ENCODE assay signal across 9 cellular contexts in genomic region chr22:46547883-46548244, GRCh38. TPM values are rescaled to one million over a fixed set of nuclear protein-coding genes. Genes with fewer than 3 reads are reported as not detected.
DNase-seq lines count a peak whose midpoint lies in the region; ATAC-seq and TF ChIP-seq lines count a peak whose summit lies in the region.
"Had no signal": no experiment of that assay in that cellular context is flagged by ENCODE, and none has a peak within 500 bp of the region (broad histone marks: within the 10 kb centered on the region; RNA-seq: fewer than 3 reads in every experiment).

No MANE protein-coding gene starts in this region.

- no peak overlapping the region for H3K4me3 Mint-ChIP-seq in activated T-cell treated with anti-CD3 and anti-CD28 coated beads, Interleukin-2, amount 50 U/mL, for 24 hours
- H3K4me3 Mint-ChIP-seq in activated CD8-positive, alpha-beta T cell treated with anti-CD3 and anti-CD28 coated beads, Interleukin-2, amount 10 ng/mL, durations not matched to agents 7 days and 5 days = no peak overlapping the region

- H3K27me3 ChIP-seq in ascending aorta (no peaks in the 10 kb centered on the region), right atrium auricular region (no peaks in the 10 kb centered on the region), sigmoid colon (no peaks in the 10 kb centered on the region)
- peaks cover 4% of the 10 kb centered on the region for H3K27me3 ChIP-seq in effector memory CD4-positive, alpha-beta T cell (replicated peaks; ENCODE audit: control insufficient read depth, insufficient read depth, low read length, poor library complexity, severe bottlenecking)

- no peak for ATAC-seq in activated CD8-positive, alpha-beta T cell treated with anti-CD3 and anti-CD28 coated beads, Interleukin-2, amount 10 ng/mL, durations not matched to agents 7 days and 5 days

- TF ChIP-seq CTCF in ascending aorta (IDR thresholded peaks at IDR 0.05) (no peak), right atrium auricular region (IDR thresholded peaks at IDR 0.05) (no peak), sigmoid colon (IDR thresholded peaks at IDR 0.05) (no peak)

- H3K4me3 ChIP-seq in ascending aorta = no peak overlapping the region
- no peak overlapping the region for H3K4me3 ChIP-seq in right atrium auricular region
- no peak overlapping the region for H3K4me3 ChIP-seq in sigmoid colon
- no peak overlapping the region for H3K4me3 ChIP-seq in effector memory CD4-positive, alpha-beta T cell (ENCODE audit: insufficient read depth, low read depth, low read length, poor library complexity, severe bottlenecking)

- H3K36me3 Mint-ChIP-seq in activated T-cell treated with anti-CD3 and anti-CD28 coated beads, Interleukin-2, amount 50 U/mL, for 24 hours (ENCODE audit: low read depth) = no peaks in the 10 kb centered on the region
- no peaks in the 10 kb centered on the region for H3K36me3 Mint-ChIP-seq in activated CD8-positive, alpha-beta T cell treated with anti-CD3 and anti-CD28 coated beads, Interleukin-2, amount 10 ng/mL, durations not matched to agents 7 days and 5 days (ENCODE audit: low read depth)

- no peak overlapping the region for H3K27ac Mint-ChIP-seq in activated T-cell treated with anti-CD3 and anti-CD28 coated beads, Interleukin-2, amount 50 U/mL, for 24 hours
- no peak overlapping the region for H3K27ac Mint-ChIP-seq in activated CD8-positive, alpha-beta T cell treated with anti-CD3 and anti-CD28 coated beads, Interleukin-2, amount 10 ng/mL, durations not matched to agents 7 days and 5 days

- peaks cover 2% of the 10 kb centered on the region for H3K9me3 Mint-ChIP-seq in activated T-cell treated with anti-CD3 and anti-CD28 coated beads, Interleukin-2, amount 50 U/mL, for 24 hours
- H3K9me3 Mint-ChIP-seq in activated CD8-positive, alpha-beta T cell treated with anti-CD3 and anti-CD28 coated beads, Interleukin-2, amount 10 ng/mL, durations not matched to agents 7 days and 5 days (ENCODE audit: insufficient read depth) = peaks cover 3% of the 10 kb centered on the region

- peaks cover 9 to 23% of the 10 kb centered on the region in 2 donors for H3K4me1 ChIP-seq in ascending aorta
- H3K4me1 ChIP-seq in right atrium auricular region = peaks cover 0 to 46% of the 10 kb centered on the region in 2 donors
- peaks cover 0 to 39% (median 37%) of the 10 kb centered on the region in 4 donors for H3K4me1 ChIP-seq in sigmoid colon
- H3K4me1 ChIP-seq in effector memory CD4-positive, alpha-beta T cell (ENCODE audit: control insufficient read depth, insufficient read depth, low read length, poor library complexity, severe bottlenecking) = no peaks in the 10 kb centered on the region

- CTCF ChIA-PET in activated CD8-positive, alpha-beta T cell treated with anti-CD3 and anti-CD28 coated beads, Interleukin-2, amount 10 ng/mL, durations not matched to agents 7 days and 5 days (lab: Charles Lee) = interaction anchor here (1.1 to 9.0 kb wide), 2 partner anchors 16 to 181 kb away, joined by 6 to 68 read pairs; no protein-coding TSS in a partner anchor

- no peak for TF ChIP-seq POLR2A in sigmoid colon (IDR thresholded peaks at IDR 0.05)

- H3K9me3 ChIP-seq in ascending aorta (no peaks in the 10 kb centered on the region), right atrium auricular region (peaks cover 0 to 5% of the 10 kb centered on the region in 2 donors), sigmoid colon (no peaks in the 10 kb centered on the region)
- H3K9me3 ChIP-seq in effector memory CD4-positive, alpha-beta T cell (ENCODE audit: control insufficient read depth, low read length) = no peaks in the 10 kb centered on the region

- H3K4me1 Mint-ChIP-seq in activated T-cell treated with anti-CD3 and anti-CD28 coated beads, Interleukin-2, amount 50 U/mL, for 24 hours (ENCODE audit: low read depth) = peaks cover 4% of the 10 kb centered on the region
- H3K4me1 Mint-ChIP-seq in activated CD8-positive, alpha-beta T cell treated with anti-CD3 and anti-CD28 coated beads, Interleukin-2, amount 10 ng/mL, durations not matched to agents 7 days and 5 days (ENCODE audit: low read depth) = no peaks in the 10 kb centered on the region

- intact Hi-C loops in ascending aorta (cut with DNase I) = no loop called here
- intact Hi-C loops in sigmoid colon (cut with DNase I) = no loop called here

- no peak for TF ChIP-seq EP300 in sigmoid colon (IDR thresholded peaks at IDR 0.05)

- 65 to 68% methylated on average over 3 of the region's 3 CpGs for WGBS in sigmoid colon, 2 donors

- peak overlapping the region; percentile 41 to 63 for H3K27ac ChIP-seq in ascending aorta
- H3K27ac ChIP-seq in right atrium auricular region = peak overlapping the region; percentile 85 to 88
- peak overlapping the region; percentile 63 to 94 (median 78) for H3K27ac ChIP-seq in sigmoid colon
- H3K27ac ChIP-seq in effector memory CD4-positive, alpha-beta T cell (ENCODE audit: insufficient read depth, low read length, poor library complexity, severe bottlenecking) = no peak overlapping the region

- H3K27me3 Mint-ChIP-seq in activated T-cell treated with anti-CD3 and anti-CD28 coated beads, Interleukin-2, amount 50 U/mL, for 24 hours = peaks cover 33% of the 10 kb centered on the region
- H3K27me3 Mint-ChIP-seq in activated CD8-positive, alpha-beta T cell treated with anti-CD3 and anti-CD28 coated beads, Interleukin-2, amount 10 ng/mL, durations not matched to agents 7 days and 5 days (ENCODE audit: low read depth) = peaks cover 6% of the 10 kb centered on the region

- H3K36me3 ChIP-seq in ascending aorta (no peaks in the 10 kb centered on the region), right atrium auricular region (no peaks in the 10 kb centered on the region), sigmoid colon (no peaks in the 10 kb centered on the region)
- no peaks in the 10 kb centered on the region for H3K36me3 ChIP-seq in effector memory CD4-positive, alpha-beta T cell (ENCODE audit: control insufficient read depth, insufficient read depth, low read length)

- POLR2A ChIA-PET in activated CD8-positive, alpha-beta T cell treated with anti-CD3 and anti-CD28 coated beads, Interleukin-2, amount 10 ng/mL, durations not matched to agents 7 days and 5 days (lab: Charles Lee) = no interaction called here

- DNase-seq in ELF-1 (ENCODE audit: low read depth, low spot score) (peak; percentile 63), ascending aorta (ENCODE audit: low spot score in 2 of 2) (peak; percentile 76 to 84), right atrium auricular region (ENCODE audit: low spot score) (peak; percentile 89), sigmoid colon (peak; percentile 93), NCI-H1694 treated with DMSO at 0.1 percent for 48 hours (lab: John Stamatoyannopoulos, UW) (no peak)
- no peak for DNase-seq in activated T-cell treated with anti-CD3 and anti-CD28 coated beads, Interleukin-2, amount 50 U/mL, for 24 hours
- no peak for DNase-seq in activated CD8-positive, alpha-beta T cell treated with anti-CD3 and anti-CD28 coated beads, Interleukin-2, amount 10 ng/mL, durations not matched to agents 7 days and 5 days
- no peak for DNase-seq in effector memory CD4-positive, alpha-beta T cell
- DNase-seq: activated gamma-delta T cell had no signal

RNA-seq across cellular contexts. Expression of gene CELSR1, which starts 10.4 kb away (rescaled TPM):
- total RNA-seq in ascending aorta (10.5 TPM), right atrium auricular region (1 to 10 TPM; 7.1 to 9.6 TPM), sigmoid colon (1 to 10 TPM in 2 of 4 donors, under 1 TPM in 2; 0.81 to 2.5 (median 1.5) TPM)
- 1 to 10 TPM in 1 of 3 donors, under 1 TPM in 2; 0.23 to 5.0 (median 0.60) TPM for polyA plus RNA-seq in sigmoid colon
- under 1 TPM in 1 of 2 experiments, not detected in 1; 0.08 TPM for total RNA-seq in activated CD8-positive, alpha-beta T cell treated with anti-CD3 and anti-CD28 coated beads, Interleukin-2, amount 10 ng/mL, durations not matched to agents 7 days and 5 days

Comparison
In these comparisons a context has a peak if more than half of its experiments do, and no peak if none do; other contexts are left out.
1. DNase-seq: peak in ELF-1 (single experiment), ascending aorta (2 of 2), right atrium auricular region (single experiment) and sigmoid colon (single experiment); none in NCI-H1694 treated with DMSO at 0.1 percent for 48 hours (single experiment), activated T-cell treated with anti-CD3 and anti-CD28 coated beads, Interleukin-2, amount 50 U/mL, for 24 hours (single experiment), activated CD8-positive, alpha-beta T cell treated with anti-CD3 and anti-CD28 coated beads, Interleukin-2, amount 10 ng/mL, durations not matched to agents 7 days and 5 days (single experiment) and effector memory CD4-positive, alpha-beta T cell (0 of 3).